ENCODE assay signal across 33 cellular contexts in the genomic region with DNA sequence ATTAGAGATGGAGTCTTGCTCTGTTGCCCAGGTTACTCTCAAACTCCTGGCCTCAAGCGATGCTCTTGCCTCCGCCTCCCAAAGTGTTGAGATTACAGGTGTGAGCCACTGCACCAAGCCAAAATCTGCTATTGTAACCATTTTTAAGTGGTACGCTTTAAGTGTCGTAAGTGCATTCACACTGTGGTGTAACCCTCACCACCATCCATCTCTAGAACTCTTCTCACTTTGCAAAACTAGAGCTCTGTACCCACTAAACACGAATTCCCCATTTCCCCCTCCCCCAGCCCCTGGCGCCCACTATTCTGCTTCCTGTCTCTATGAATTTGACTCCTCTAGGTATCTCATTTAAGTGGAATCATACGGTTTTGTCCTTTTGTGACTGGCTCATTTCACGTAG. TPM values are rescaled to one million over a fixed set of nuclear protein-coding genes. Genes with fewer than 3 reads are reported as not detected.
"Had no signal": no experiment of that assay in that cellular context is flagged by ENCODE, and none has a peak within 500 bp of the region (broad histone marks: within the 10 kb centered on the region; RNA-seq: fewer than 3 reads in every experiment).

No MANE protein-coding gene starts in this region.

- H3K27ac Mint-ChIP-seq: activated B cell treated with CpG ODN at 0.5 μM for 24 hours; activated CD8-positive, alpha-beta T cell treated with anti-CD3 and anti-CD28 coated beads for 36 hours; activated naive CD8-positive, alpha-beta T cell; activated T-helper 17 cell treated with anti-CD3 and anti-CD28 coated beads, Interleukin-2, amount 50 U/mL, for 72 hours; dendritic cell treated with granulocyte-macrophage colony-stimulating factor and Interleukin-4, amounts not matched to agents 40 ng/mL and 50 ng/mL, for 4 days; T-helper 17 cell; T-helper 2 cell treated with Interferon-gamma antibody and Interleukin-4, amounts not matched to agents 5 μg/mL and 100 μg/mL, for 36 hours had no signal

- H3K36me3 ChIP-seq: esophagus muscularis mucosa, gastrocnemius medialis, WERI-Rb-1 had no signal

- H3K4me3 ChIP-seq: body of pancreas, coronary artery, dorsolateral prefrontal cortex, esophagus muscularis mucosa, gastrocnemius medialis had no signal

- H3K9me3 ChIP-seq: body of pancreas, esophagus muscularis mucosa, gastrocnemius medialis had no signal

- H3K4me1 ChIP-seq: body of pancreas, esophagus muscularis mucosa, foreskin keratinocyte, gastrocnemius medialis had no signal

- H3K36me3 Mint-ChIP-seq: activated naive CD8-positive, alpha-beta T cell had no signal

- H3K27me3 ChIP-seq: foreskin keratinocyte had no signal

- H3K9me3 Mint-ChIP-seq: activated B cell treated with CpG ODN at 0.5 μM for 24 hours; activated CD8-positive, alpha-beta T cell treated with anti-CD3 and anti-CD28 coated beads for 36 hours; activated T-cell treated with anti-CD3 and anti-CD28 coated beads, Interleukin-2, amount 50 U/mL, for 4 hours; activated T-helper 17 cell treated with anti-CD3 and anti-CD28 coated beads, Interleukin-2, amount 50 U/mL, for 72 hours; dendritic cell treated with granulocyte-macrophage colony-stimulating factor and Interleukin-4, amounts not matched to agents 40 ng/mL and 50 ng/mL, for 4 days; T-helper 2 cell treated with Interferon-gamma antibody and Interleukin-4, amounts not matched to agents 5 μg/mL and 100 μg/mL, for 36 hours had no signal

- H3K4me1 Mint-ChIP-seq: activated B cell treated with CpG ODN at 0.5 μM for 24 hours; activated T-helper 17 cell treated with anti-CD3 and anti-CD28 coated beads, Interleukin-2, amount 50 U/mL, for 72 hours had no signal

- H3K4me3 Mint-ChIP-seq: activated B cell treated with CpG ODN at 0.5 μM for 24 hours; activated CD8-positive, alpha-beta T cell treated with anti-CD3 and anti-CD28 coated beads for 36 hours; activated naive CD8-positive, alpha-beta T cell; activated T-cell treated with anti-CD3 and anti-CD28 coated beads, Interleukin-2, amount 50 U/mL, for 4 hours; activated T-helper 17 cell treated with anti-CD3 and anti-CD28 coated beads, Interleukin-2, amount 50 U/mL, for 72 hours; dendritic cell treated with granulocyte-macrophage colony-stimulating factor and Interleukin-4, amounts not matched to agents 40 ng/mL and 50 ng/mL, for 4 days; T-helper 17 cell; T-helper 2 cell treated with Interferon-gamma antibody and Interleukin-4, amounts not matched to agents 5 μg/mL and 100 μg/mL, for 36 hours had no signal

- DNase-seq: activated B cell treated with CpG ODN at 0.5 μM for 24 hours; activated CD4-positive, alpha-beta T cell treated with anti-CD3 and anti-CD28 coated beads for 48 hours; activated CD4-positive, alpha-beta T cell treated with anti-CD3 and anti-CD28 coated beads, Interleukin-2, amount 50 U/mL, for 1 hour; activated CD4-positive, alpha-beta T cell treated with anti-CD3 and anti-CD28 coated beads, Interleukin-2, amount 50 U/mL, for 48 hours; activated CD8-positive, alpha-beta memory T cell treated with anti-CD3 and anti-CD28 coated beads for 24 hours; activated CD8-positive, alpha-beta T cell treated with anti-CD3 and anti-CD28 coated beads for 36 hours; activated effector memory CD4-positive, alpha-beta T cell treated with Interleukin-2 at 50 U/mL for 16 hours; activated gamma-delta T cell treated with Interleukin-2 at 50 U/mL for 16 hours; activated naive CD4-positive, alpha-beta T cell treated with anti-CD3 and anti-CD28 coated beads, Interleukin-2, amount 50 U/mL, for 16 hours; activated naive CD4-positive, alpha-beta T cell treated with Interleukin-2 at 50 U/mL for 16 hours; activated T-cell treated with anti-CD3 and anti-CD28 coated beads, Interleukin-2, amount 50 U/mL, for 4 hours; amniotic stem cell; anterior cingulate cortex; body of pancreas; caudate nucleus; cerebellar nuclear complex; effector memory CD4-positive, alpha-beta T cell; erythroblast; foreskin keratinocyte; gastrocnemius medialis; glutamatergic neuron; T-helper 1 cell; T-helper 17 cell; T1000; WERI-Rb-1 had no signal

- H3K27ac ChIP-seq: body of pancreas, coronary artery, dorsolateral prefrontal cortex, esophagus muscularis mucosa, foreskin keratinocyte, gastrocnemius medialis, WERI-Rb-1 had no signal

- ATAC-seq: activated CD4-positive, CD25-positive, alpha-beta regulatory T cell treated with anti-CD3 and anti-CD28 coated beads, Interleukin-2, amount 50 U/mL, for 24 hours; activated CD8-positive, alpha-beta T cell treated with anti-CD3 and anti-CD28 coated beads for 36 hours; activated T-cell treated with anti-CD3 and anti-CD28 coated beads, Interleukin-2, amount 50 U/mL, for 4 hours; activated T-helper 17 cell treated with anti-CD3 and anti-CD28 coated beads, Interleukin-2, amount 50 U/mL, for 72 hours; body of pancreas; foreskin keratinocyte; gastrocnemius medialis; T-helper 17 cell had no signal

- H3K27me3 Mint-ChIP-seq: activated CD8-positive, alpha-beta T cell treated with anti-CD3 and anti-CD28 coated beads for 36 hours; activated naive CD8-positive, alpha-beta T cell had no signal

RNA-seq across cellular contexts. Expression of a gene that starts 2.8 kb away (rescaled TPM):
- total RNA-seq: activated B cell treated with CpG ODN at 0.5 μM for 24 hours; activated CD8-positive, alpha-beta T cell treated with anti-CD3 and anti-CD28 coated beads for 36 hours; activated T-cell treated with anti-CD3 and anti-CD28 coated beads, Interleukin-2, amount 50 U/mL, for 4 hours; activated T-helper 17 cell treated with anti-CD3 and anti-CD28 coated beads, Interleukin-2, amount 50 U/mL, for 72 hours; body of pancreas; esophagus muscularis mucosa; gastrocnemius medialis; T-helper 17 cell had no signal
